In the genomic region with DNA sequence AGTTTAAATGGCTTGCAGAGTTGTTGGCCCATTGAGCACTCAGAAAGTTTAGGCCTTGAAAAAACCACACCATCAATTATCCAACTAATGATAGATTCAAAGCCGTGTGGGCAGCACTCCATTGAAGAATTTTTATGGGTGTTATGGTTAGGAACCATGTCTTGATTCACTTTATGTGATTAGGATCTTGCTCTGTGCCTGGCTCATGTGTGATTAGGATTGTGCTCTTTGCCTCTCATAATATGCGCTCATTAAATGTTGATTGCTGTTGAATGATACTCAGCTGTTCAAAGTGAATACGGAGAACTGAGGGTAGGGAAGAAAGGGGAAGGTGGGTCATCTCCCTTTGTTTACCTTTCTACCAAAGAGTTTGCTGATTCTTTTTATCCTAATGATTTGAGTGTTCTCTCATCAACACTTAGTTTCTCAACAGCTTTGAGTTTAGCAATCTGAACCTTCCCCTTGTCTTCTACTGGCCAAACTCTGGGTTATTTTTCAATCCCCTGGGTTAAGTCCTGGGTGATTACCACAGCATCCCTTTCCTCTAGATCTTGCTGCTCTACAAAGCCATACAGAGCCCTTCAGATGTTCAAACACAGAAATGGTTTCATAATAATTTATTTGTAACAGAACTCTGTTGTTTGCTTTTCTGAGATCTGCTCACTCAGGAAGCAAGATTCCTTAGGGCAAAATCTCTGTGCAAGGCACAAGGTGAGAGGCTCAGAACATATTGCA, we compare ENCODE assay signal across 11 cellular contexts.
"Had no signal": no experiment of that assay in that cellular context is flagged by ENCODE, and none has a peak within 500 bp of the region (broad histone marks: within the 10 kb centered on the region; RNA-seq: fewer than 3 reads in every experiment).

No MANE protein-coding gene starts in this region.

- H3K4me1 ChIP-seq: body of pancreas, testis had no signal

- DNase-seq: activated CD4-positive, alpha-beta T cell treated with anti-CD3 and anti-CD28 coated beads, Interleukin-2, amount 50 U/mL, for 1 hour; activated CD4-positive, CD25-positive, alpha-beta regulatory T cell; activated naive CD4-positive, alpha-beta T cell treated with anti-CD3 and anti-CD28 coated beads, Interleukin-2, amount 50 U/mL, for 16 hours; activated T-cell treated with anti-CD3 and anti-CD28 coated beads for 4 hours; amniotic stem cell; body of pancreas; glutamatergic neuron; left cardiac atrium; stimulated activated CD4-positive, alpha-beta T cell treated with anti-CD3 and anti-CD28 coated beads, Interleukin-2, amount 100 ng/mL, for 48 hours; stimulated activated naive CD8-positive, alpha-beta T cell treated with anti-CD3 and anti-CD28 coated beads, Interleukin-15, Interleukin-2, amounts not matched to agents 100 U/mL and 50 U/mL, for 24 hours; testis had no signal

- H3K4me3 ChIP-seq: body of pancreas, testis had no signal

- H3K9me3 ChIP-seq: body of pancreas, testis had no signal

- H3K27me3 ChIP-seq: body of pancreas, testis had no signal

- ATAC-seq: body of pancreas; stimulated activated naive CD8-positive, alpha-beta T cell treated with anti-CD3 and anti-CD28 coated beads, Interleukin-15, Interleukin-2, amounts not matched to agents 100 U/mL and 50 U/mL, for 24 hours had no signal

- H3K27ac ChIP-seq: body of pancreas, testis had no signal
